Comparison of ENCODE assay signal across 20 cellular contexts in the genomic region with DNA sequence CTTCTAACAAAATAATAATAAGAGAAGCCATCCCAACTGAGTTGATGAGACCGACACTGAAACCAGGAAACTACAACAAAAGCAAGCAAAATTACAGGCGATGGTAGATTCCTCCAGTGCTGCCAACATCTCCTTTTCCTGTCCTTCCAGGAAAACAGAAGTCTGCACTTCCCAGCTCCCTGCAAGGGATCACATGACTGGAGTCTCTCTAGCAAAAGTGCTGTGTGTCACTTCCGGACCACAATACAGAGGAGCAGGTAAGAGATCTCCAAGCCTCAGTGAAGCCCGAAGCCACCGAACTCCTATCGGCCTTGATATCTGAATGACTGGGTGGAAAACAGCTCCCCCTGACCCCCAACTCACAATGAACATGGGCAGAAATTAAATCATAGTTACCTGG.
"Had no signal": no experiment of that assay in that cellular context is flagged by ENCODE, and none has a peak within 500 bp of the region (broad histone marks: within the 10 kb centered on the region; RNA-seq: fewer than 3 reads in every experiment).

No MANE protein-coding gene starts in this region.

- DNase-seq: activated CD4-positive, alpha-beta T cell treated with anti-CD3 and anti-CD28 coated beads for 1 hour; activated CD4-positive, alpha-beta T cell treated with anti-CD3 and anti-CD28 coated beads, Interleukin-2, amount 50 U/mL, for 4 hours; activated gamma-delta T cell treated with Interleukin-2 at 50 U/mL for 16 hours; amniotic stem cell; effector memory CD4-positive, alpha-beta T cell; foreskin fibroblast; hypothalamus; islet precursor cell; midbrain; retina; spleen; stimulated activated CD4-positive, alpha-beta T cell treated with anti-CD3 and anti-CD28 coated beads, Interleukin-4, amount 100 ng/mL, for 4 hours; T-cell; T-helper 9 cell had no signal

- H3K27ac Mint-ChIP-seq: dendritic cell treated with granulocyte-macrophage colony-stimulating factor and Interleukin-4, amounts not matched to agents 40 ng/mL and 50 ng/mL, for 4 days; stimulated activated memory B cell treated with anti-CD40 and anti-IgM and Interleukin-4, amounts not matched to agents 10 μg/mL and 1 μg/mL and 100 μg/mL, for 72 hours; T-cell had no signal

- H3K36me3 Mint-ChIP-seq: activated naive CD4-positive, alpha-beta T cell treated with anti-CD3 and anti-CD28 coated beads, Interleukin-2, amount 50 U/mL, for 72 hours had no signal

- H3K9me3 Mint-ChIP-seq: activated naive CD4-positive, alpha-beta T cell treated with anti-CD3 and anti-CD28 coated beads, Interleukin-2, amount 50 U/mL, for 72 hours; dendritic cell treated with granulocyte-macrophage colony-stimulating factor and Interleukin-4, amounts not matched to agents 40 ng/mL and 50 ng/mL, for 4 days; stimulated activated memory B cell treated with anti-CD40 and anti-IgM and Interleukin-4, amounts not matched to agents 10 μg/mL and 1 μg/mL and 100 μg/mL, for 72 hours; T-cell had no signal

- H3K27ac ChIP-seq: cardiac muscle cell, thoracic aorta had no signal

- H3K4me3 ChIP-seq: cardiac muscle cell, lung, spleen, thoracic aorta had no signal

- ATAC-seq: activated naive CD4-positive, alpha-beta T cell treated with anti-CD3 and anti-CD28 coated beads, Interleukin-2, amount 50 U/mL, for 72 hours; stimulated activated memory B cell treated with anti-CD40 and anti-IgM and Interleukin-4, amounts not matched to agents 10 μg/mL and 1 μg/mL and 100 μg/mL, for 72 hours; T-cell had no signal

- H3K4me3 Mint-ChIP-seq: dendritic cell treated with granulocyte-macrophage colony-stimulating factor and Interleukin-4, amounts not matched to agents 40 ng/mL and 50 ng/mL, for 4 days; stimulated activated memory B cell treated with anti-CD40 and anti-IgM and Interleukin-4, amounts not matched to agents 10 μg/mL and 1 μg/mL and 100 μg/mL, for 72 hours; T-cell had no signal

- H3K27me3 ChIP-seq: cardiac muscle cell, spleen had no signal

- H3K27me3 Mint-ChIP-seq: dendritic cell treated with granulocyte-macrophage colony-stimulating factor and Interleukin-4, amounts not matched to agents 40 ng/mL and 50 ng/mL, for 4 days; stimulated activated memory B cell treated with anti-CD40 and anti-IgM and Interleukin-4, amounts not matched to agents 10 μg/mL and 1 μg/mL and 100 μg/mL, for 72 hours; T-cell had no signal

- H3K9me3 ChIP-seq: thoracic aorta had no signal

- H3K36me3 ChIP-seq: cardiac muscle cell, spleen, thoracic aorta had no signal
